In genomic region chr3:183377307-183377959, GRCh38 we compare ENCODE assay signal across 11 cellular contexts. TPM values are rescaled to one million over a fixed set of nuclear protein-coding genes. Genes with fewer than 3 reads are reported as not detected.
DNase-seq lines count a peak whose midpoint lies in the region; ATAC-seq and TF ChIP-seq lines count a peak whose summit lies in the region.
"Had no signal": no experiment of that assay in that cellular context is flagged by ENCODE, and none has a peak within 500 bp of the region (broad histone marks: within the 10 kb centered on the region; RNA-seq: fewer than 3 reads in every experiment).

No MANE protein-coding gene starts in this region.

- TF ChIP-seq POLR2A in thyroid gland (IDR thresholded peaks at IDR 0.05) = no peak

- no peak overlapping the region for H3K4me3 ChIP-seq in thyroid gland (replicated peaks in 1 of 3)
- H3K4me3 ChIP-seq: left lung had no signal

- TF ChIP-seq CTCF in foreskin keratinocyte (conservative IDR thresholded peaks at IDR 0.05) (no peak), thyroid gland (IDR thresholded peaks at IDR 0.05) (no peak)

- ATAC-seq in HG03196 (IDR thresholded peaks at IDR 0.05; ENCODE audit: unreplicated experiment) = peak; percentile 38
- ATAC-seq in foreskin keratinocyte = peak; percentile 88
- no peak for ATAC-seq in HG03097 (IDR thresholded peaks at IDR 0.05; ENCODE audit: low FRiP score, unreplicated experiment)
- ATAC-seq: left lung had no signal

- no peaks in the 10 kb centered on the region for H3K36me3 ChIP-seq in thyroid gland
- H3K36me3 ChIP-seq: left lung had no signal

- in situ Hi-C loops in KBM-7 (cut with MboI; ENCODE audit: low pct_unique_long_range_greater_than_20kb, low sequenced_read_pairs) = loop anchor here (25.0 kb wide), 2 partner anchors 190 to 665 kb away; no protein-coding TSS in a partner anchor

- no peaks in the 10 kb centered on the region for H3K9me3 ChIP-seq in thyroid gland
- H3K9me3 ChIP-seq: left lung had no signal

- intact Hi-C loops in thyroid gland (cut with DNase I) = no loop called here

- WGBS in thyroid gland, 2 donors = 84 to 90% methylated on average over 7 of the region's 7 CpGs

- peaks cover 19% of the 10 kb centered on the region for H3K4me1 ChIP-seq in foreskin keratinocyte
- H3K4me1 ChIP-seq in thyroid gland = no peaks in the 10 kb centered on the region

- no peaks in the 10 kb centered on the region for H3K27me3 ChIP-seq in foreskin keratinocyte
- H3K27me3 ChIP-seq in thyroid gland = no peaks in the 10 kb centered on the region
- H3K27me3 ChIP-seq: left lung had no signal

- DNase-seq in ELR (ENCODE audit: low read depth) (peak; percentile 11), NCI-H774 (lab: John Stamatoyannopoulos, UW) (peak; percentile 90), foreskin keratinocyte (peak; percentile 54 to 69), KBM-7 (no peak), thyroid gland (no peak), activated gamma-delta T cell treated with Interleukin-2 at 50 U/mL for 16 hours (no peak)
- DNase-seq: left lung, NCI-H82 had no signal

- peak overlapping the region; percentile 86 for H3K27ac ChIP-seq in foreskin keratinocyte
- no peak overlapping the region for H3K27ac ChIP-seq in thyroid gland
- H3K27ac ChIP-seq: HL-60, left lung had no signal

RNA-seq across cellular contexts. Expression of gene MCF2L2, which starts 51.0 kb away (rescaled TPM):
- total RNA-seq in foreskin keratinocyte (0.14 and 0.25 TPM in 2 replicates), thyroid gland (under 1 TPM in 3 of 4 donors, not detected in 1; 0.13 to 0.49 (median 0.22) TPM)
- polyA plus RNA-seq in foreskin keratinocyte = 0.08 and 0.19 TPM in 2 replicates

Comparison
In these comparisons a context has a peak if more than half of its experiments do, and no peak if none do; other contexts are left out.
1. DNase-seq: peak in ELR (single experiment), NCI-H774 (single experiment) and foreskin keratinocyte (2 of 2); none in KBM-7 (single experiment), thyroid gland (0 of 2) and activated gamma-delta T cell treated with Interleukin-2 at 50 U/mL for 16 hours (single experiment).